ENCODE assay signal across 1 cellular context in the genomic region with DNA sequence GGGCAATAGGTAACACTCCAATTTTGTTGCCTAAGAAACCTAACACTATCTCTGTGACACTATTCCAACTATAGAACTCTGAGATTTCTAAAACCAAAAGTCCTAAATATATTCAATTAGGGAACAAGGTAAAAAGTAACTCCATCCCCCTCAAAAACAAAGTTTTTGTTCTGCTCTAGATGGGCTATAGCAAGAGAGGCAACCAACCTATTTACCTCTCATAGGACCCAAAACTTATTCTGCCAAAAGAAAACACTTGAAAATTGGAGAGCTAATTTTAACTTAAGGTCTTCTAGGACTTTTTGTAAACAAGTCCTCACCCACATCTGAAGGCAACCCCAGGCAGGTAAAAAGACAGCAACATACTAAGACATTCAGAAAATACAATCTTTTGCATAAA.
A peak's percentile ranks its signal among the peaks of the same experiment; 100 is the strongest.
TF ChIP-seq lines count a peak whose summit lies in the region.

No MANE protein-coding gene starts in this region.

TF ChIP-seq in HepG2, 621 proteins besides CTCF, POLR2A, EP300 and RAD21:
- TF ChIP-seq KLF9 (CRISPR knock-in tag; IDR thresholded peaks at IDR 0.05; ENCODE audit: low read depth): 0 out of 2 replicates have a peak, but pooled peaks have one; percentile 25
- no peak for TF ChIP-seq ZNF367 (CRISPR knock-in tag; IDR thresholded peaks at IDR 0.05; ENCODE audit: borderline replicate concordance)
- TF ChIP-seq, protein P1, sequence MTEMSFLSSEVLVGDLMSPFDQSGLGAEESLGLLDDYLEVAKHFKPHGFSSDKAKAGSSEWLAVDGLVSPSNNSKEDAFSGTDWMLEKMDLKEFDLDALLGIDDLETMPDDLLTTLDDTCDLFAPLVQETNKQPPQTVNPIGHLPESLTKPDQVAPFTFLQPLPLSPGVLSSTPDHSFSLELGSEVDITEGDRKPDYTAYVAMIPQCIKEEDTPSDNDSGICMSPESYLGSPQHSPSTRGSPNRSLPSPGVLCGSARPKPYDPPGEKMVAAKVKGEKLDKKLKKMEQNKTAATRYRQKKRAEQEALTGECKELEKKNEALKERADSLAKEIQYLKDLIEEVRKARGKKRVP (CRISPR knock-in tag; IDR thresholded peaks at IDR 0.05): peak in 1 of 2 experiments; percentile 6; a peak in 1 of 4 replicates
- TF ChIP-seq CREM (IDR thresholded peaks at IDR 0.05): 0 out of 2 replicates have a peak, but pooled peaks have one; percentile 12
- no peak for TF ChIP-seq CREM (CRISPR knock-in tag; IDR thresholded peaks at IDR 0.05)
- TF ChIP-seq RBFOX2 (IDR thresholded peaks at IDR 0.05; ENCODE audit: low read depth, low read length): no peak
- TF ChIP-seq POLR2G (IDR thresholded peaks at IDR 0.05; ENCODE audit: low read depth, low read length): peak; percentile 42; the same call in 1 of the 2 replicates
- peak; percentile 55 for TF ChIP-seq ZNF18 (CRISPR knock-in tag; IDR thresholded peaks at IDR 0.05; ENCODE audit: insufficient replicate concordance)
- TF ChIP-seq DNMT1 (CRISPR knock-in tag; IDR thresholded peaks at IDR 0.05): no peak
- peak; percentile 3; the same call in 1 of the 2 replicates for TF ChIP-seq ZNF460 (CRISPR knock-in tag; IDR thresholded peaks at IDR 0.05; ENCODE audit: borderline replicate concordance)
- TF ChIP-seq, protein P2, sequence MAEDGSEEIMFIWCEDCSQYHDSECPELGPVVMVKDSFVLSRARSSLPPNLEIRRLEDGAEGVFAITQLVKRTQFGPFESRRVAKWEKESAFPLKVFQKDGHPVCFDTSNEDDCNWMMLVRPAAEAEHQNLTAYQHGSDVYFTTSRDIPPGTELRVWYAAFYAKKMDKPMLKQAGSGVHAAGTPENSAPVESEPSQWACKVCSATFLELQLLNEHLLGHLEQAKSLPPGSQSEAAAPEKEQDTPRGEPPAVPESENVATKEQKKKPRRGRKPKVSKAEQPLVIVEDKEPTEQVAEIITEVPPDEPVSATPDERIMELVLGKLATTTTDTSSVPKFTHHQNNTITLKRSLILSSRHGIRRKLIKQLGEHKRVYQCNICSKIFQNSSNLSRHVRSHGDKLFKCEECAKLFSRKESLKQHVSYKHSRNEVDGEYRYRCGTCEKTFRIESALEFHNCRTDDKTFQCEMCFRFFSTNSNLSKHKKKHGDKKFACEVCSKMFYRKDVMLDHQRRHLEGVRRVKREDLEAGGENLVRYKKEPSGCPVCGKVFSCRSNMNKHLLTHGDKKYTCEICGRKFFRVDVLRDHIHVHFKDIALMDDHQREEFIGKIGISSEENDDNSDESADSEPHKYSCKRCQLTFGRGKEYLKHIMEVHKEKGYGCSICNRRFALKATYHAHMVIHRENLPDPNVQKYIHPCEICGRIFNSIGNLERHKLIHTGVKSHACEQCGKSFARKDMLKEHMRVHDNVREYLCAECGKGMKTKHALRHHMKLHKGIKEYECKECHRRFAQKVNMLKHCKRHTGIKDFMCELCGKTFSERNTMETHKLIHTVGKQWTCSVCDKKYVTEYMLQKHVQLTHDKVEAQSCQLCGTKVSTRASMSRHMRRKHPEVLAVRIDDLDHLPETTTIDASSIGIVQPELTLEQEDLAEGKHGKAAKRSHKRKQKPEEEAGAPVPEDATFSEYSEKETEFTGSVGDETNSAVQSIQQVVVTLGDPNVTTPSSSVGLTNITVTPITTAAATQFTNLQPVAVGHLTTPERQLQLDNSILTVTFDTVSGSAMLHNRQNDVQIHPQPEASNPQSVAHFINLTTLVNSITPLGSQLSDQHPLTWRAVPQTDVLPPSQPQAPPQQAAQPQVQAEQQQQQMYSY (CRISPR knock-in tag; IDR thresholded peaks at IDR 0.05): no peak
- TF ChIP-seq ARID5B (CRISPR knock-in tag; IDR thresholded peaks at IDR 0.05): no peak
- peak; percentile 48; the same call in 1 of the 2 replicates for TF ChIP-seq POLR2AphosphoS2 (IDR thresholded peaks at IDR 0.05; ENCODE audit: low read depth, low read length)
- no peak for TF ChIP-seq CHD2 (IDR thresholded peaks at IDR 0.05; ENCODE audit: low read depth, low read length)
- TF ChIP-seq POLR2AphosphoS5 (IDR thresholded peaks at IDR 0.05; ENCODE audit: low read depth, low read length): peak; percentile 13; the same call in 1 of the 2 replicates
- peak; percentile 38; the same call in 1 of the 2 replicates for TF ChIP-seq SMYD3 (CRISPR knock-in tag; IDR thresholded peaks at IDR 0.05)
